1 cellular context compared by ENCODE assay signal in genomic region chr7:134024729-134025128, GRCh38.
TF ChIP-seq lines count a peak whose summit lies in the region.

No MANE protein-coding gene starts in this region.

TF ChIP-seq in SK-N-SH treated with all-trans-retinoic acid at 6 μM for 48 hours, 23 proteins besides CTCF, POLR2A, EP300 and RAD21 (continued from another document):
- TF ChIP-seq POU6F1 (CRISPR knock-in tag; IDR thresholded peaks at IDR 0.05; ENCODE audit: borderline replicate concordance, low read depth) (no peak), SNAI2 (CRISPR knock-in tag; IDR thresholded peaks at IDR 0.05) (peak; percentile 61; the same call in 1 of the 2 replicates), CSRNP3 (CRISPR knock-in tag; IDR thresholded peaks at IDR 0.05) (no peak)
TF ChIP-seq in SK-N-SH treated with all-trans-retinoic acid at 6 μM for 48 hours: peak in this region for 3.
